21 cellular contexts compared by ENCODE assay signal in the genomic region with DNA sequence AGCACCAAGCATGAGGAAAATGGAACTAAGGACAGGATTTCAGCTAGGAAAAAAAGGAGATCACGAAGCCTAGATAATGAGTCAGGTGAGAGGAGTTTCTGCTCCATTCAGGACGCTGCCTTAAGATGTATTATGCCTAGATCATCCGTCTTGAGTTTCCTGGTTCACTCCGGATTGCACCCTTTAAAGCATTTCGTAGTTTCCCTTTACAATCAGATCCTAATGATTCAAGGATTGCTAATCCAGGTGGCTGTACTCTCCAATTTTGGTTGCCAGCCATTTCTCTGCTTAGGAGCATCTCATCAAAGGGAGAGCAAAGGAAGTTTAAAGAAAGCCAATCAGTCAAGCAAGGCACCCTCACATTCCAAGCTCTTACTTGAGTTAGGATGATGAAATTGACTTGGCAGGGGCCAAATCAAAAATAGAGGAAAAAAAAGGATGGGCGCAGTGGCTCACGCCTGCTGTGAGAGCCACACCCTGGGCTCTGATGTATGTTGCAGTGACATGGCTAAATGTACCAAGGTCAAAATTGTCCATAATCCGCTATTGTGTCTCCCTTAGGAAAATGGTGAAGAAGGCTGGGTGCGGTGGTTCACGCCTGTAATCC.
A peak's percentile ranks its signal among the peaks of the same experiment; 100 is the strongest.
DNase-seq lines count a peak whose midpoint lies in the region; ATAC-seq and TF ChIP-seq lines count a peak whose summit lies in the region.
"Had no signal": no experiment of that assay in that cellular context is flagged by ENCODE, and none has a peak within 500 bp of the region (broad histone marks: within the 10 kb centered on the region; RNA-seq: fewer than 3 reads in every experiment).

No MANE protein-coding gene starts in this region.

- no peak for TF ChIP-seq CTCF in omental fat pad (IDR thresholded peaks at IDR 0.05)
- TF ChIP-seq CTCF in glutamatergic neuron (IDR thresholded peaks at IDR 0.05; ENCODE audit: partially characterized antibody, unreplicated experiment) = no peak
- TF ChIP-seq CTCF in BE2C (IDR thresholded peaks at IDR 0.05; ENCODE audit: low read depth, low read length) = no peak

- ATAC-seq in right cardiac atrium (peak; percentile 11 to 33), Right ventricle myocardium superior (ENCODE audit: poor library complexity) (no peak), omental fat pad (ENCODE audit: low FRiP score) (peak; percentile 52)
- ATAC-seq: GM23338, HepG2 had no signal

- WGBS in right cardiac atrium = 90% methylated on average over 10 of the region's 10 CpGs
- 50 to 69% methylated on average over 10 of the region's 10 CpGs for WGBS in esophagus, 2 donors

- H3K4me3 ChIP-seq in right cardiac atrium (ENCODE audit: low read length) (no peak overlapping the region), esophagus (ENCODE audit: low read depth in 1 of 2, low read length in 2 of 2) (no peak overlapping the region), BE2C (ENCODE audit: low read depth, low read length) (no peak overlapping the region)
- H3K4me3 ChIP-seq: BLaER1, GM23338 had no signal

- no peak for DNase-seq in right cardiac atrium
- DNase-seq in Right ventricle myocardium superior = no peak
- DNase-seq in omental fat pad (ENCODE audit: low spot score) = no peak
- no peak for DNase-seq in glutamatergic neuron
- DNase-seq in NCI-H1694 treated with DMSO at 0.1 percent for 48 hours (lab: John Stamatoyannopoulos, UW) = no peak
- no peak for DNase-seq in cerebellar nuclear complex (lab: John Stamatoyannopoulos, UW)
- DNase-seq in BE2C = no peak
- DNase-seq: CD8-positive, alpha-beta memory T cell; DMS 273 treated with DMSO at 0.1 percent for 48 hours; HFFc6; Kasumi-1; NCI-H1417; NCI-H2029; NCI-H2171 treated with DMSO at 0.1 percent for 48 hours; NCI-H510A; SIG-M5 had no signal

- H3K9me3 ChIP-seq in right cardiac atrium (ENCODE audit: control insufficient read depth, low read length) = no peaks in the 10 kb centered on the region
- H3K9me3 ChIP-seq in esophagus (ENCODE audit: control insufficient read depth in 2 of 2, insufficient read depth in 1 of 2, low read depth in 1 of 2, low read length in 1 of 2) = no peaks in the 10 kb centered on the region
- H3K9me3 ChIP-seq in BE2C = no peaks in the 10 kb centered on the region
- H3K9me3 ChIP-seq: BLaER1 had no signal

- H3K27me3 ChIP-seq in right cardiac atrium (ENCODE audit: control insufficient read depth, insufficient read depth) (no peaks in the 10 kb centered on the region), esophagus (ENCODE audit: control insufficient read depth in 1 of 2, insufficient read depth in 2 of 2, low read length in 2 of 2) (no peaks in the 10 kb centered on the region), BE2C (no peaks in the 10 kb centered on the region)
- H3K27me3 ChIP-seq: BLaER1 had no signal

- peaks cover 6% of the 10 kb centered on the region for H3K9me3 Mint-ChIP-seq in glutamatergic neuron (ENCODE audit: unreplicated experiment)
- H3K9me3 Mint-ChIP-seq: GM23338 had no signal

- no peak overlapping the region for H3K27ac ChIP-seq in right cardiac atrium (ENCODE audit: low read length)
- peak overlapping the region; percentile 92 to 96 for H3K27ac ChIP-seq in esophagus (ENCODE audit: low read depth in 2 of 2, low read length in 1 of 2)
- H3K27ac ChIP-seq: 22Rv1, BLaER1 had no signal

- H3K4me3 Mint-ChIP-seq in glutamatergic neuron (ENCODE audit: unreplicated experiment) = no peak overlapping the region
- H3K4me3 Mint-ChIP-seq: CD8-positive, alpha-beta memory T cell; GM23338; HFFc6 had no signal

- H3K4me1 ChIP-seq in right cardiac atrium (ENCODE audit: control insufficient read depth, insufficient read depth, low read length) (no peaks in the 10 kb centered on the region), esophagus (ENCODE audit: control insufficient read depth in 2 of 2, insufficient read depth in 2 of 2, low read length in 1 of 2) (peaks cover 0 to 2% of the 10 kb centered on the region in 2 donors), BE2C (no peaks in the 10 kb centered on the region)

- intact Hi-C loops in right cardiac atrium (cut with DNase I) = no loop called here
- intact Hi-C loops in Right ventricle myocardium superior (cut with DNase I) = no loop called here

- H3K27me3 Mint-ChIP-seq in glutamatergic neuron (ENCODE audit: unreplicated experiment) = peaks cover 2% of the 10 kb centered on the region

- peaks cover 9% of the 10 kb centered on the region for H3K4me1 Mint-ChIP-seq in glutamatergic neuron (ENCODE audit: low read depth, unreplicated experiment)

- no peaks in the 10 kb centered on the region for H3K36me3 Mint-ChIP-seq in glutamatergic neuron (ENCODE audit: unreplicated experiment)
- H3K36me3 Mint-ChIP-seq: CD8-positive, alpha-beta memory T cell had no signal

- H3K36me3 ChIP-seq in esophagus (ENCODE audit: control insufficient read depth in 2 of 2, insufficient read depth in 2 of 2, low read length in 1 of 2) = no peaks in the 10 kb centered on the region
- H3K36me3 ChIP-seq in BE2C = no peaks in the 10 kb centered on the region

- H3K27ac Mint-ChIP-seq in glutamatergic neuron (ENCODE audit: unreplicated experiment) = no peak overlapping the region
- H3K27ac Mint-ChIP-seq: CD8-positive, alpha-beta memory T cell; GM23338; HFFc6 had no signal
